Comparison of ENCODE assay signal across 8 cellular contexts in genomic region chr14:91911474-91912032, GRCh38. TPM values are rescaled to one million over a fixed set of nuclear protein-coding genes. Genes with fewer than 3 reads are reported as not detected.
DNase-seq lines count a peak whose midpoint lies in the region; ATAC-seq and TF ChIP-seq lines count a peak whose summit lies in the region.

No MANE protein-coding gene starts in this region.

- intact Hi-C loops in Panc1 (cut with micrococcal nuclease; ENCODE audit: unreplicated experiment) (loop anchor here (5.0 kb wide), 2 partner anchors 259 to 399 kb away; partner anchors contain the start of gene PPP4R3A), left ventricle myocardium inferior (cut with micrococcal nuclease) (loop anchor here (5.0 kb wide), 1 partner anchor 259 kb away; no protein-coding TSS in a partner anchor), spleen (cut with DNase I; ENCODE audit: low total_unique reads) (no loop called here)

- H3K4me3 ChIP-seq in Panc1 (ENCODE audit: low read depth in 2 of 2, low read length in 2 of 2) (no peak overlapping the region), left ventricle myocardium inferior (no peak overlapping the region), spleen (no peak overlapping the region), coronary artery (no peak overlapping the region)

- H3K9me3 Mint-ChIP-seq in activated naive CD4-positive, alpha-beta T cell treated with anti-CD3 and anti-CD28 coated beads, Interleukin-2, amount 10 ng/mL, durations not matched to agents 7 days and 5 days, result no peaks in the 10 kb centered on the region

- no TSS peak for BruUV-seq in Panc1 (replicated peaks; lab: Mats Ljungman, UMichigan)

- H3K27ac ChIP-seq in Panc1 (ENCODE audit: low read length), result no peak overlapping the region
- peak overlapping the region; percentile 15 for H3K27ac ChIP-seq in left ventricle myocardium inferior (replicated peaks)
- peak overlapping the region in 5 of 8 donors; percentile 29 to 62 (median 52) for H3K27ac ChIP-seq in spleen
- H3K27ac ChIP-seq in coronary artery, result no peak overlapping the region

- WGBS in spleen, 5 donors, result 16 to 30% (median 26%) methylated on average over 9 of the region's 9 CpGs

- peaks cover 15% of the 10 kb centered on the region for H3K4me1 Mint-ChIP-seq in activated naive CD4-positive, alpha-beta T cell treated with anti-CD3 and anti-CD28 coated beads, Interleukin-2, amount 10 ng/mL, durations not matched to agents 7 days and 5 days

- POLR2A ChIA-PET in Panc1 (lab: Charles Lee), result no interaction called here

- DNase-seq in SIG-M5 treated with dmso at 0.1 percent for 504 hours (lab: John Stamatoyannopoulos, UW; ENCODE audit: unreplicated experiment) (peak; percentile 68), SIG-M5 (lab: John Stamatoyannopoulos, UW) (no peak), HS-27A (ENCODE audit: low read depth) (peak; percentile 3), Panc1 (ENCODE audit: low read depth, low spot score) (no peak), left ventricle myocardium inferior (no peak), spleen (no peak), coronary artery (ENCODE audit: low spot score) (no peak)
- DNase-seq in activated naive CD4-positive, alpha-beta T cell treated with anti-CD3 and anti-CD28 coated beads, Interleukin-2, amount 10 ng/mL, durations not matched to agents 7 days and 5 days, result peak; percentile 57

- peaks cover 1% of the 10 kb centered on the region for H3K36me3 Mint-ChIP-seq in activated naive CD4-positive, alpha-beta T cell treated with anti-CD3 and anti-CD28 coated beads, Interleukin-2, amount 10 ng/mL, durations not matched to agents 7 days and 5 days

- H3K27ac Mint-ChIP-seq in activated naive CD4-positive, alpha-beta T cell treated with anti-CD3 and anti-CD28 coated beads, Interleukin-2, amount 10 ng/mL, durations not matched to agents 7 days and 5 days, result no peak overlapping the region

- TF ChIP-seq POLR2A in spleen (IDR thresholded peaks at IDR 0.05), result no peak

- CTCF ChIA-PET in Panc1 (lab: Charles Lee), result interaction anchor here (0.6 to 0.7 kb wide), 4 partner anchors 10 to 561 kb away, joined by 3 to 4 read pairs (median 4); no protein-coding TSS in a partner anchor
- CTCF ChIA-PET in activated naive CD4-positive, alpha-beta T cell treated with anti-CD3 and anti-CD28 coated beads, Interleukin-2, amount 10 ng/mL, durations not matched to agents 7 days and 5 days (lab: Charles Lee), result interaction anchor here (0.6 to 4.3 kb wide), 32 partner anchors 10 to 593 kb away, joined by 3 to 28 read pairs (median 4); no protein-coding TSS in a partner anchor

- no peaks in the 10 kb centered on the region for H3K9me3 ChIP-seq in Panc1 (ENCODE audit: control insufficient read depth, insufficient read depth, low read depth, low read length)
- H3K9me3 ChIP-seq in left ventricle myocardium inferior (replicated peaks), result peaks cover 9% of the 10 kb centered on the region
- H3K9me3 ChIP-seq in spleen, result no peaks in the 10 kb centered on the region

- no peaks in the 10 kb centered on the region for H3K27me3 ChIP-seq in Panc1 (ENCODE audit: control insufficient read depth, insufficient read depth, low read length)
- H3K27me3 ChIP-seq in left ventricle myocardium inferior (ENCODE audit: low read depth), result peaks cover 32% of the 10 kb centered on the region
- no peaks in the 10 kb centered on the region for H3K27me3 ChIP-seq in spleen (replicated peaks in 1 of 7)

- peak; percentile 82 for ATAC-seq in Panc1

- peaks cover 8% of the 10 kb centered on the region for H3K27me3 Mint-ChIP-seq in activated naive CD4-positive, alpha-beta T cell treated with anti-CD3 and anti-CD28 coated beads, Interleukin-2, amount 10 ng/mL, durations not matched to agents 7 days and 5 days

- in situ Hi-C loops in Panc1 (cut with HindIII; ENCODE audit: low pct_unique_long_range_greater_than_20kb, low sequenced_read_pairs), result no loop called here

- no peak overlapping the region for H3K4me3 Mint-ChIP-seq in activated naive CD4-positive, alpha-beta T cell treated with anti-CD3 and anti-CD28 coated beads, Interleukin-2, amount 10 ng/mL, durations not matched to agents 7 days and 5 days

- H3K4me1 ChIP-seq in Panc1 (ENCODE audit: control insufficient read depth, insufficient read depth, low read length) (no peaks in the 10 kb centered on the region), left ventricle myocardium inferior (peaks cover 11% of the 10 kb centered on the region), spleen (peaks cover 5 to 43% (median 25%) of the 10 kb centered on the region in 6 donors)

- H3K36me3 ChIP-seq in Panc1 (ENCODE audit: control insufficient read depth, insufficient read depth, low read length) (no peaks in the 10 kb centered on the region), left ventricle myocardium inferior (peaks cover 10% of the 10 kb centered on the region), spleen (no peaks in the 10 kb centered on the region)

- TF ChIP-seq CTCF in Panc1 (IDR thresholded peaks at IDR 0.05) (peak; percentile 75), left ventricle myocardium inferior (IDR thresholded peaks at IDR 0.05; ENCODE audit: borderline replicate concordance) (peak; percentile 60), spleen (IDR thresholded peaks at IDR 0.05 in 8 of 11, conservative IDR thresholded peaks at IDR 0.05 in 3 of 11) (peak in 7 of 11 experiments; percentile 28 to 44 (median 41)), coronary artery (IDR thresholded peaks at IDR 0.05) (no peak)

RNA-seq across cellular contexts. Expression of gene FBLN5, which starts 35.9 kb away (rescaled TPM):
- total RNA-seq in Panc1 (2021; ENCODE audit: unreplicated experiment), result 0.23 TPM
- polyA plus RNA-seq in Panc1 (2012; ENCODE audit: insufficient read length), result 0.15 TPM
- 62.5 TPM for total RNA-seq in left ventricle myocardium inferior
- total RNA-seq in spleen, result 100 to 1,000 TPM in 5 of 7 donors, 10 to 100 TPM in 2; 98.7 to 396 (median 225) TPM
- polyA plus RNA-seq in spleen, result 10 to 100 TPM; 26.4 to 61.9 (median 48.2) TPM

RNA-seq across cellular contexts. Expression of gene TC2N, which starts 44.2 kb away (rescaled TPM):
- total RNA-seq in Panc1 (2021; ENCODE audit: unreplicated experiment) (0.49 TPM), left ventricle myocardium inferior (4.1 TPM), spleen (10 to 100 TPM; 33.6 to 50.7 (median 41.6) TPM)
- not detected for polyA plus RNA-seq in Panc1 (2012; ENCODE audit: insufficient read length)
- polyA plus RNA-seq in spleen, result 1 to 10 TPM; 5.3 to 7.0 (median 5.6) TPM

Comparison
In these comparisons a context has a peak if more than half of its experiments do, and no peak if none do; other contexts are left out.
1. DNase-seq: peak in SIG-M5 treated with dmso at 0.1 percent for 504 hours (single experiment), HS-27A (single experiment) and activated naive CD4-positive, alpha-beta T cell treated with anti-CD3 and anti-CD28 coated beads, Interleukin-2, amount 10 ng/mL, durations not matched to agents 7 days and 5 days (single experiment); none in SIG-M5 (single experiment), Panc1 (single experiment), left ventricle myocardium inferior (single experiment), spleen (single experiment) and coronary artery (single experiment).
2. H3K27ac ChIP-seq: peak in left ventricle myocardium inferior (single experiment) and spleen (5 of 8); none in Panc1 (single experiment) and coronary artery (0 of 2).
3. RNA of gene FBLN5, which starts 35.9 kb away (total RNA-seq): 98.7 to 396 TPM in spleen and 62.5 TPM in left ventricle myocardium inferior (single experiment); 0.23 TPM in Panc1 (single experiment); every median in the first group is over 10 times any median in the second.